Comparison of ENCODE assay signal across 8 cellular contexts in the genomic region with DNA sequence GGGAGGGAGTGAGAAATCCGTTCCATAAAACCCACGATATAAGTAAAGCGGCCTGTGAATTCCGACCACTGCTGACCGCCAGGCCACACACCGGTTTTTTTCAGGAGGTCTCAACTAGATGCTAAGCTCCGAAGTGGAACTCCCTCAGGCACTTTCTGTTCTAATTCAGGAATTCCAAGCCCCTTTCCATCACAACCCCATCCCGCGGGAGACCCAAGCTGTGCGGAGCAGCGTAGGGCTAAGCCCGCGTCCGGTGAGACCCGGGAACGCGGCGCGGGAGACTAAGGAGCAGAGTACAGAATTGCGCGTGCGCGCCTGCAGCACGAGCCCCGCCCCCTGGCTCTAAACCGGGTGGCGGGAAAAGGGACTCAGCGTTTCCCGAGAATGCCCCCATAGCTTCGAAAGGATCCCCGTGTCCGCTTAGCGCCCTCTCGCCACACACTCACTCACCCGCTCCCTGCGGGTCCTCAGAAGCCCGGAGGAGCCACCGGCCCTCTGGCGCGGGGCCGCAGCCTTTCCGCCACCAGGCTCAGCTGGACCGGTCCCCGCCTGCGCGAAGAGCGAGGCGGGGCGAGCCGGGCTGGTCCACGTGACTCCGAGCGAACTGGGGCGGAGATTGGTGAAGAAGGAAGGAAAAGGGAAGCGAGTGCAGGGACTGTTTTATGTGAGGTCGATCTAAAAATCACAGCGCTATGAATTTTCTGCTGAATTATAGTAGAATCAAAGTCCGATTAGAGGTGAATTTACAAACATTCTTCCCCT. TPM values are rescaled to one million over a fixed set of nuclear protein-coding genes. Genes with fewer than 3 reads are reported as not detected.
DNase-seq lines count a peak whose midpoint lies in the region; TF ChIP-seq lines count a peak whose summit lies in the region.

A gene with protein sequence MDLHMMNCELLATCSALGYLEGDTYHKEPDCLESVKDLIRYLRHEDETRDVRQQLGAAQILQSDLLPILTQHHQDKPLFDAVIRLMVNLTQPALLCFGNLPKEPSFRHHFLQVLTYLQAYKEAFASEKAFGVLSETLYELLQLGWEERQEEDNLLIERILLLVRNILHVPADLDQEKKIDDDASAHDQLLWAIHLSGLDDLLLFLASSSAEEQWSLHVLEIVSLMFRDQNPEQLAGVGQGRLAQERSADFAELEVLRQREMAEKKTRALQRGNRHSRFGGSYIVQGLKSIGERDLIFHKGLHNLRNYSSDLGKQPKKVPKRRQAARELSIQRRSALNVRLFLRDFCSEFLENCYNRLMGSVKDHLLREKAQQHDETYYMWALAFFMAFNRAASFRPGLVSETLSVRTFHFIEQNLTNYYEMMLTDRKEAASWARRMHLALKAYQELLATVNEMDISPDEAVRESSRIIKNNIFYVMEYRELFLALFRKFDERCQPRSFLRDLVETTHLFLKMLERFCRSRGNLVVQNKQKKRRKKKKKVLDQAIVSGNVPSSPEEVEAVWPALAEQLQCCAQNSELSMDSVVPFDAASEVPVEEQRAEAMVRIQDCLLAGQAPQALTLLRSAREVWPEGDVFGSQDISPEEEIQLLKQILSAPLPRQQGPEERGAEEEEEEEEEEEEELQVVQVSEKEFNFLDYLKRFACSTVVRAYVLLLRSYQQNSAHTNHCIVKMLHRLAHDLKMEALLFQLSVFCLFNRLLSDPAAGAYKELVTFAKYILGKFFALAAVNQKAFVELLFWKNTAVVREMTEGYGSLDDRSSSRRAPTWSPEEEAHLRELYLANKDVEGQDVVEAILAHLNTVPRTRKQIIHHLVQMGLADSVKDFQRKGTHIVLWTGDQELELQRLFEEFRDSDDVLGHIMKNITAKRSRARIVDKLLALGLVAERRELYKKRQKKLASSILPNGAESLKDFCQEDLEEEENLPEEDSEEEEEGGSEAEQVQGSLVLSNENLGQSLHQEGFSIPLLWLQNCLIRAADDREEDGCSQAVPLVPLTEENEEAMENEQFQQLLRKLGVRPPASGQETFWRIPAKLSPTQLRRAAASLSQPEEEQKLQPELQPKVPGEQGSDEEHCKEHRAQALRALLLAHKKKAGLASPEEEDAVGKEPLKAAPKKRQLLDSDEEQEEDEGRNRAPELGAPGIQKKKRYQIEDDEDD (minus strand): TSS at position 567 of the 762 bp plus-strand sequence. CDS start 15,256 bp downstream, outside the sequence.

- H3K27ac ChIP-seq in stomach smooth muscle (ENCODE audit: low read length) = peak within 1 kb of the TSS; percentile 85

- peak; percentile 92 for DNase-seq in ELR (ENCODE audit: low read depth)
- DNase-seq in H7 = peak; percentile 97
- peak; percentile 88 for DNase-seq in MG63
- DNase-seq in SIG-M5 treated with dmso at 0.1 percent for 504 hours (lab: John Stamatoyannopoulos, UW; ENCODE audit: unreplicated experiment) = peak; percentile 94
- peak; percentile 78 for DNase-seq in activated gamma-delta T cell treated with Interleukin-2 at 50 U/mL for 16 hours
- DNase-seq in foreskin fibroblast = peak; percentile 85 to 95
- DNase-seq in neural crest cell (ENCODE audit: low read depth, low spot score) = peak; percentile 85

- no peaks in the 10 kb centered on the region for H3K27me3 ChIP-seq in H7 (ENCODE audit: control insufficient read depth, insufficient read depth, low read length)
- H3K27me3 ChIP-seq in MG63 = no peaks in the 10 kb centered on the region
- no peaks in the 10 kb centered on the region for H3K27me3 ChIP-seq in stomach smooth muscle (ENCODE audit: control insufficient read depth in 1 of 2, insufficient read depth in 2 of 2, low read length in 2 of 2)

- H3K4me3 ChIP-seq in H7 (ENCODE audit: insufficient read depth, low read depth, low read length) (peak within 1 kb of the TSS; percentile 69), MG63 (peak within 1 kb of the TSS; percentile 57), foreskin fibroblast (ENCODE audit: low read depth in 1 of 2, low read length in 2 of 2) (peak within 1 kb of the TSS; percentile 74 to 75), stomach smooth muscle (ENCODE audit: low read length in 2 of 2) (peak within 1 kb of the TSS; percentile 79 to 83)

- H3K36me3 Mint-ChIP-seq in neural crest cell (ENCODE audit: low read depth) = peaks cover 23% of the 10 kb centered on the region

- H3K9me3 ChIP-seq in MG63 (no peaks in the 10 kb centered on the region), stomach smooth muscle (ENCODE audit: control insufficient read depth in 2 of 2, low read length in 2 of 2) (no peaks in the 10 kb centered on the region)

- peaks cover 39% of the 10 kb centered on the region for H3K4me1 Mint-ChIP-seq in neural crest cell

- peaks cover 6% of the 10 kb centered on the region for H3K9me3 Mint-ChIP-seq in neural crest cell

- no peaks in the 10 kb centered on the region; the same call in 1 of the 2 replicates for H3K36me3 ChIP-seq in H7 (replicated peaks; ENCODE audit: control insufficient read depth, insufficient read depth, low read length)
- peaks cover 7% of the 10 kb centered on the region; the same call in 1 of the 2 replicates for H3K36me3 ChIP-seq in MG63
- no peaks in the 10 kb centered on the region for H3K36me3 ChIP-seq in stomach smooth muscle (ENCODE audit: control insufficient read depth in 2 of 2, insufficient read depth in 2 of 2, low read length in 2 of 2)

- H3K27ac Mint-ChIP-seq in neural crest cell (ENCODE audit: unreplicated experiment) = peak within 1 kb of the TSS; percentile 98

- no peaks in the 10 kb centered on the region for H3K4me1 ChIP-seq in stomach smooth muscle (ENCODE audit: control insufficient read depth, insufficient read depth, low read length)

- H3K27me3 Mint-ChIP-seq in neural crest cell (ENCODE audit: low read depth) = no peaks in the 10 kb centered on the region

- H3K4me3 Mint-ChIP-seq in neural crest cell = peak within 1 kb of the TSS; percentile 97

- TF ChIP-seq CTCF in foreskin fibroblast (IDR thresholded peaks at IDR 0.05; ENCODE audit: low read depth, low read length) (no peak), neural crest cell (conservative IDR thresholded peaks at IDR 0.05) (peak; percentile 37)

- H3K9ac ChIP-seq in stomach smooth muscle (ENCODE audit: low read length in 2 of 2) = peak within 1 kb of the TSS; percentile 80 to 85

RNA-seq across cellular contexts. Expression of the gene that starts here (rescaled TPM):
- 13.3 and 15.7 TPM in 2 replicates for total RNA-seq in H7 (2014; rRNA removed; shearing (Covaris generic))
- total RNA-seq in MG63 (2014; rRNA removed; shearing (Covaris generic); ENCODE audit: low replicate concordance) = 22.6 and 24.4 TPM in 2 replicates
- total RNA-seq in neural crest cell = 108 and 110 TPM in 2 replicates

Comparison
In these comparisons a context has a peak if more than half of its experiments do, and no peak if none do; other contexts are left out.
1. Peak in every context shown above with its lines: DNase-seq, H3K4me3 ChIP-seq and H3K27ac ChIP-seq.